ENCODE assay signal across 8 cellular contexts in genomic region chr9:117555964-117556629, GRCh38.
A peak's percentile ranks its signal among the peaks of the same experiment; 100 is the strongest.
DNase-seq lines count a peak whose midpoint lies in the region; ATAC-seq and TF ChIP-seq lines count a peak whose summit lies in the region.

No MANE protein-coding gene starts in this region.

- H3K9me3 Mint-ChIP-seq in chondrocyte (ENCODE audit: low read depth), result peaks cover 2% of the 10 kb centered on the region

- no peak overlapping the region for H3K27ac ChIP-seq in DOHH2 (ENCODE audit: low read depth, low read length)
- H3K27ac ChIP-seq in PC-9, result no peak overlapping the region

- H3K4me2 ChIP-seq in DOHH2 (ENCODE audit: low read length) (peak overlapping the region; percentile 19; the same call in 1 of the 2 replicates), PC-9 (no peak overlapping the region)

- CTCF ChIA-PET in PC-9 (lab: Charles Lee), result interaction anchor here (0.6 kb wide), 1 partner anchor 33 kb away, joined by 6 read pairs; no protein-coding TSS in a partner anchor

- H3K27ac Mint-ChIP-seq in chondrocyte (ENCODE audit: unreplicated experiment), result no peak overlapping the region

- H4K20me1 ChIP-seq in DOHH2 (ENCODE audit: control insufficient read depth, insufficient read depth, low read depth, low read length), result no peaks in the 10 kb centered on the region
- H4K20me1 ChIP-seq in PC-9 (ENCODE audit: insufficient read depth), result no peaks in the 10 kb centered on the region

- H3K9me3 ChIP-seq in DOHH2 (ENCODE audit: control insufficient read depth, insufficient read depth, low read length), result no peaks in the 10 kb centered on the region
- no peaks in the 10 kb centered on the region for H3K9me3 ChIP-seq in PC-9 (ENCODE audit: insufficient read depth, low read depth)
- no peaks in the 10 kb centered on the region for H3K9me3 ChIP-seq in mucosa of descending colon

- DNase-seq in PC-9 (peak in 1 of 2 experiments; percentile 28), chondrocyte (ENCODE audit: low spot score) (no peak), mucosa of descending colon (peak in 2 of 3 donors; percentile 70 to 91)

- peaks cover 6% of the 10 kb centered on the region for H3K4me1 ChIP-seq in DOHH2 (ENCODE audit: control insufficient read depth, low read length)
- H3K4me1 ChIP-seq in PC-9 (replicated peaks; ENCODE audit: insufficient read depth), result no peaks in the 10 kb centered on the region
- H3K4me1 ChIP-seq in mucosa of descending colon (ENCODE audit: low read depth), result no peaks in the 10 kb centered on the region

- H3K79me2 ChIP-seq in DOHH2 (ENCODE audit: control insufficient read depth, low read length) (no peaks in the 10 kb centered on the region), PC-9 (ENCODE audit: low read depth) (no peaks in the 10 kb centered on the region)

- intact Hi-C loops in PC-9 (cut with micrococcal nuclease; ENCODE audit: unreplicated experiment) (loop anchor here (2.0 kb wide), 1 partner anchor 819 kb away; no protein-coding TSS in a partner anchor), mucosa of descending colon (cut with DNase I, micrococcal nuclease) (loop anchor here in 1 of 2 donors (10.0 kb wide), 1 partner anchor 71 kb away; no protein-coding TSS in a partner anchor)

- POLR2A ChIA-PET in PC-9 (lab: Charles Lee; ENCODE audit: unreplicated experiment), result no interaction called here

- H3K27me3 ChIP-seq in DOHH2 (ENCODE audit: control insufficient read depth, low read length) (no peaks in the 10 kb centered on the region; the same call in 1 of the 2 replicates), PC-9 (ENCODE audit: insufficient read depth, low read depth) (no peaks in the 10 kb centered on the region)

- BruUV-seq in PC-9 (replicated peaks; lab: Mats Ljungman, UMichigan), result no TSS peak

- no peaks in the 10 kb centered on the region for H3K9me2 ChIP-seq in DOHH2 (replicated peaks; ENCODE audit: control insufficient read depth, low read length)
- H3K9me2 ChIP-seq in PC-9 (ENCODE audit: insufficient read depth), result no peaks in the 10 kb centered on the region; the same call in 1 of the 2 replicates

- H3K36me3 Mint-ChIP-seq in chondrocyte (ENCODE audit: low read depth), result no peaks in the 10 kb centered on the region

- H3K4me3 ChIP-seq in DOHH2 (ENCODE audit: low read length), result no peak overlapping the region
- H3K4me3 ChIP-seq in PC-9, result no peak overlapping the region
- H3K4me3 ChIP-seq in mucosa of descending colon, result no peak overlapping the region

- H3K4me3 Mint-ChIP-seq in chondrocyte (ENCODE audit: unreplicated experiment), result no peak overlapping the region

- no peaks in the 10 kb centered on the region for H3K4me1 Mint-ChIP-seq in chondrocyte (ENCODE audit: low read depth)

- H2AFZ ChIP-seq in PC-9, result no peak overlapping the region

- H3K36me3 ChIP-seq in DOHH2 (ENCODE audit: control insufficient read depth, low read length) (no peaks in the 10 kb centered on the region), PC-9 (ENCODE audit: low read depth) (no peaks in the 10 kb centered on the region), mucosa of descending colon (ENCODE audit: low read depth) (no peaks in the 10 kb centered on the region)

- peaks cover 8% of the 10 kb centered on the region for H3K27me3 Mint-ChIP-seq in chondrocyte (ENCODE audit: low read depth)

- TF ChIP-seq CTCF in DOHH2 (IDR thresholded peaks at IDR 0.05; ENCODE audit: low read depth, low read length, poor library complexity, severe bottlenecking), result peak; percentile 92
- peak; percentile 63 for TF ChIP-seq CTCF in PC-9 (conservative IDR thresholded peaks at IDR 0.05)
- TF ChIP-seq CTCF in chondrocyte (IDR thresholded peaks at IDR 0.05), result peak; percentile 65
- TF ChIP-seq CTCF in mucosa of descending colon (IDR thresholded peaks at IDR 0.05), result no peak

- H3F3A ChIP-seq in DOHH2 (ENCODE audit: control insufficient read depth, insufficient read depth), result no peaks in the 10 kb centered on the region
- H3F3A ChIP-seq in PC-9 (ENCODE audit: insufficient read depth, low read depth), result no peaks in the 10 kb centered on the region

- ATAC-seq in GM19324 (IDR thresholded peaks at IDR 0.05; ENCODE audit: low FRiP score, unreplicated experiment), result peak; percentile 81
- ATAC-seq in HG03196 (IDR thresholded peaks at IDR 0.05; ENCODE audit: unreplicated experiment), result peak; percentile 78
- ATAC-seq in mucosa of descending colon, result peak; percentile 81
- no peak for ATAC-seq in HG03097 (IDR thresholded peaks at IDR 0.05; ENCODE audit: low FRiP score, unreplicated experiment)
- no peak for ATAC-seq in GM18858 (IDR thresholded peaks at IDR 0.05; ENCODE audit: unreplicated experiment)

Comparison
In these comparisons a context has a peak if more than half of its experiments do, and no peak if none do; other contexts are left out.
1. ATAC-seq: peak in GM19324 (single experiment), HG03196 (single experiment) and mucosa of descending colon (single experiment); none in HG03097 (single experiment) and GM18858 (single experiment).